Comparison of ENCODE assay signal across 8 cellular contexts in genomic region chr10:6145979-6146432, GRCh38. TPM values are rescaled to one million over a fixed set of nuclear protein-coding genes. Genes with fewer than 3 reads are reported as not detected.
DNase-seq lines count a peak whose midpoint lies in the region; ATAC-seq and TF ChIP-seq lines count a peak whose summit lies in the region.

No MANE protein-coding gene starts in this region.

- POLR2A ChIA-PET in CD4-positive, alpha-beta memory T cell (lab: Charles Lee; ENCODE audit: partially characterized antibody), result interaction anchor here (0.7 to 3.2 kb wide), 6 partner anchors 10 to 129 kb away, joined by 3 to 22 read pairs (median 4); partner anchors contain the start of gene PFKFB3

- no peak for ATAC-seq in GM18519 (IDR thresholded peaks at IDR 0.05; ENCODE audit: low FRiP score, unreplicated experiment)

- DNase-seq in CD4-positive, alpha-beta memory T cell, result no peak
- DNase-seq in NCI-H69 (lab: John Stamatoyannopoulos, UW) (peak; percentile 24), endodermal cell (no peak), germinal center (ENCODE audit: low spot score) (no peak), dermis blood vessel endothelial cell (no peak)
- DNase-seq in stimulated activated CD4-positive, alpha-beta T cell treated with anti-CD3 and anti-CD28 coated beads, Interleukin-1b, Interleukin-23, amount 100 ng/mL, for 48 hours, result no peak

- TF ChIP-seq CTCF in endodermal cell (conservative IDR thresholded peaks at IDR 0.05), result no peak

- peaks cover 0 to 10% of the 10 kb centered on the region in 2 donors for H3K36me3 Mint-ChIP-seq in CD4-positive, alpha-beta memory T cell
- H3K36me3 Mint-ChIP-seq in endodermal cell (ENCODE audit: low read depth), result peaks cover 5% of the 10 kb centered on the region

- CTCF ChIA-PET in CD4-positive, alpha-beta memory T cell (lab: Charles Lee; ENCODE audit: partially characterized antibody), result interaction anchor here (1.0 to 11.8 kb wide), 3 partner anchors 9 to 256 kb away, joined by 3 to 106 read pairs (median 14); no protein-coding TSS in a partner anchor

- no peak overlapping the region for H2AFZ ChIP-seq in neuron (ENCODE audit: low read depth, low read length)

- intact Hi-C loops in CD4-positive, alpha-beta memory T cell (cut with micrococcal nuclease), result loop anchor here (1.0 to 2.0 kb wide), 3 partner anchors 17 to 57 kb away; partner anchors contain the start of gene RBM17

- H3K9me3 Mint-ChIP-seq in CD4-positive, alpha-beta memory T cell, result no peaks in the 10 kb centered on the region
- H3K9me3 Mint-ChIP-seq in endodermal cell, result no peaks in the 10 kb centered on the region

- H3K4me3 ChIP-seq in CD4-positive, alpha-beta memory T cell (ENCODE audit: low read length in 2 of 2), result peak overlapping the region in 1 of 2 donors; percentile 85
- H3K4me3 ChIP-seq in endodermal cell (ENCODE audit: low read length) (peak overlapping the region; percentile 81), neuron (ENCODE audit: low read length) (peak overlapping the region; percentile 77)

- H3K9ac ChIP-seq in endodermal cell (ENCODE audit: extremely low read depth, low read length, poor library complexity, severe bottlenecking), result no peak overlapping the region

- H3K4me3 Mint-ChIP-seq in CD4-positive, alpha-beta memory T cell, result peak overlapping the region; percentile 78 to 95 (median 84)
- peak overlapping the region; percentile 65 for H3K4me3 Mint-ChIP-seq in endodermal cell

- H3K9me3 ChIP-seq in CD4-positive, alpha-beta memory T cell (ENCODE audit: control insufficient read depth in 1 of 2, low read length in 2 of 2), result no peaks in the 10 kb centered on the region
- H3K9me3 ChIP-seq in endodermal cell (ENCODE audit: control insufficient read depth, low read length) (no peaks in the 10 kb centered on the region), neuron (ENCODE audit: low read length) (no peaks in the 10 kb centered on the region)

- no peaks in the 10 kb centered on the region for H3K27me3 ChIP-seq in CD4-positive, alpha-beta memory T cell (ENCODE audit: insufficient read depth, low read length)
- no peaks in the 10 kb centered on the region for H3K27me3 ChIP-seq in endodermal cell (ENCODE audit: control insufficient read depth, insufficient read depth, low read length, poor library complexity, severe bottlenecking)
- no peaks in the 10 kb centered on the region for H3K27me3 ChIP-seq in neuron (ENCODE audit: insufficient read depth, low read length)

- no peaks in the 10 kb centered on the region for H3K36me3 ChIP-seq in CD4-positive, alpha-beta memory T cell (ENCODE audit: insufficient read depth, low read length)
- no peaks in the 10 kb centered on the region for H3K36me3 ChIP-seq in endodermal cell (ENCODE audit: control insufficient read depth, insufficient read depth, low read length)
- no peaks in the 10 kb centered on the region for H3K36me3 ChIP-seq in neuron (ENCODE audit: insufficient read depth, low read length)

- H3K27ac ChIP-seq in CD4-positive, alpha-beta memory T cell (ENCODE audit: low read depth, low read length), result peak overlapping the region; percentile 84
- no peak overlapping the region for H3K27ac ChIP-seq in endodermal cell (ENCODE audit: low read depth, low read length)

- WGBS in endodermal cell (ENCODE audit: insufficient coverage in 1 of 2, insufficient read length in 1 of 2), 2 experiments, result 58 to 70% methylated on average over 5 to 15 of the region's 15 CpGs

- no peaks in the 10 kb centered on the region for H3K27me3 Mint-ChIP-seq in CD4-positive, alpha-beta memory T cell
- peaks cover 17% of the 10 kb centered on the region for H3K27me3 Mint-ChIP-seq in endodermal cell (ENCODE audit: insufficient read depth)

- H3K27ac Mint-ChIP-seq in CD4-positive, alpha-beta memory T cell, result peak overlapping the region; percentile 61 to 89 (median 84)
- no peak overlapping the region for H3K27ac Mint-ChIP-seq in endodermal cell

- H3K4me1 Mint-ChIP-seq in CD4-positive, alpha-beta memory T cell, result peaks cover 39 to 85% (median 62%) of the 10 kb centered on the region in 4 donors
- peaks cover 15% of the 10 kb centered on the region for H3K4me1 Mint-ChIP-seq in endodermal cell

- H3K4me1 ChIP-seq in CD4-positive, alpha-beta memory T cell (ENCODE audit: insufficient read depth, low read length), result peaks cover 73% of the 10 kb centered on the region
- H3K4me1 ChIP-seq in endodermal cell (ENCODE audit: control insufficient read depth, insufficient read depth, low read length) (peaks cover 10% of the 10 kb centered on the region), neuron (ENCODE audit: insufficient read depth, low read length) (peaks cover 6% of the 10 kb centered on the region)

RNA-seq across cellular contexts. Expression of gene PFKFB3, which starts 56.7 kb away (rescaled TPM):
- total RNA-seq in CD4-positive, alpha-beta memory T cell, result 10 to 100 TPM; 55.7 to 67.1 TPM
- 10 to 100 TPM; 11.8 to 16.0 TPM for polyA plus RNA-seq in CD4-positive, alpha-beta memory T cell
- 10 to 100 TPM; 31.2 to 34.5 TPM for total RNA-seq in endodermal cell
- polyA plus RNA-seq in endodermal cell (2013, experiment 1 of 2), result 32.6 TPM
- 31.8 TPM for polyA plus RNA-seq in endodermal cell (2013, experiment 2 of 2)
- 30.1 and 35.3 TPM in 2 replicates for total RNA-seq in dermis blood vessel endothelial cell

RNA-seq across cellular contexts. Expression of gene RBM17, which starts 57.2 kb away (rescaled TPM):
- total RNA-seq in CD4-positive, alpha-beta memory T cell, result 100 to 1,000 TPM; 117 to 125 TPM
- 100 to 1,000 TPM in 1 of 2 donors, 10 to 100 TPM in 1; 46.3 to 104 TPM for polyA plus RNA-seq in CD4-positive, alpha-beta memory T cell
- total RNA-seq in endodermal cell, result 100 to 1,000 TPM; 123 to 139 TPM
- 93.5 TPM for polyA plus RNA-seq in endodermal cell (2013, experiment 1 of 2)
- polyA plus RNA-seq in endodermal cell (2013, experiment 2 of 2), result 77.6 TPM
- total RNA-seq in dermis blood vessel endothelial cell, result 65.3 and 67.9 TPM in 2 replicates
